7 cellular contexts compared by ENCODE assay signal in the genomic region with DNA sequence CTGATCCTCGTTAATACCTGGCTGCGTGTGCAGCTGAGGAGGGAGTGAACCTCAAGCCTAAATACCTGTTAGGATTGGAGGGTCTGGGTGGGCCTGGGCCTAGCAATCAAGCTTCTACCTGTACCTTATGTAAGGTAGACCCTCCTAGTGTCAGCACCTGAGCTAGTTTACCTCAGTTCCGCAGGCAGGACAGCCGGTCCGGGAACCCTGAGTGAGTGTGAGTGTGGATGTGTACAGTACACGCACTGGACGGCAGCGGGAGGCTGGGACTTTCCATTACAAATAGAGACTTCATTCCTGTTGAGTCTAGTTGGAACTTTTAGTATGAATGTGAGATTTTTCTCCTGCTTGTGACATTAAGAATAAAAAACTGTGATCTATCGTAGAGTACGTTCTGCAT. TPM values are rescaled to one million over a fixed set of nuclear protein-coding genes. Genes with fewer than 3 reads are reported as not detected.
"Had no signal": no experiment of that assay in that cellular context is flagged by ENCODE, and none has a peak within 500 bp of the region (broad histone marks: within the 10 kb centered on the region; RNA-seq: fewer than 3 reads in every experiment).

No MANE protein-coding gene starts in this region.

RNA-seq across cellular contexts. Expression of a gene that starts 25.0 kb away (rescaled TPM):
- total RNA-seq: GM23248, H4, H7, HFFc6, HT-29, IMR-90, K562 had no signal

RNA-seq across cellular contexts. Expression of a gene that starts 25.1 kb away (rescaled TPM):
- total RNA-seq: GM23248, H4, HFFc6, HT-29, IMR-90, K562 had no signal
